In the genomic region with DNA sequence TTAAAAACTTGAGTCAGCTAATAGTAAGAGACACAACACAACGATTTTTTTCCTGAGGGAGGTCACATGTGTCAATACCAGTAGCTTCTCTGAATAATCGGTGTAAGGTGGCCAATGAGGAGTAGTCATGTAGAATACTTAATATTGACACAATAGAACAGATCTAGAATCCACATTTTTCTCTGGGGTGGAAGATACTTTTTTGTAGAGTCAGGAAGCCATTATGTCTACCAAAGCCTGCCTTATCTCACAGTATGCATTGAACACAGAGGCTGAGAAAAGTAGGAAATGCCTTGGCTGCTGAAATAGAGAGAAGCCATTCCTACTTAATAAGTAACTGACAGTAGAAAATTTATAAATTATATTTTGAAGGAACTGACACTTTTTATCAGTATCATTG, we compare ENCODE assay signal across 28 cellular contexts.
DNase-seq lines count a peak whose midpoint lies in the region; ATAC-seq and TF ChIP-seq lines count a peak whose summit lies in the region.
"Had no signal": no experiment of that assay in that cellular context is flagged by ENCODE, and none has a peak within 500 bp of the region (broad histone marks: within the 10 kb centered on the region; RNA-seq: fewer than 3 reads in every experiment).

No MANE protein-coding gene starts in this region.

- no peak for DNase-seq in MCF 10A (ENCODE audit: unreplicated experiment)
- DNase-seq in breast epithelium (ENCODE audit: low spot score in 2 of 2): no peak
- DNase-seq in hepatocyte (ENCODE audit: low spot score): no peak
- DNase-seq in activated CD4-positive, alpha-beta T cell treated with anti-CD3 and anti-CD28 coated beads, Interleukin-2, amount 50 U/mL, for 1 hour: no peak
- no peak for DNase-seq in sciatic nerve (ENCODE audit: low spot score)
- no peak for DNase-seq in GM10266 (ENCODE audit: extremely low spot score)
- DNase-seq: activated CD4-positive, alpha-beta T cell treated with anti-CD3 and anti-CD28 coated beads for 36 hours; activated gamma-delta T cell treated with Interleukin-2 at 50 U/mL for 16 hours; activated T-cell treated with anti-CD3 and anti-CD28 coated beads, Interleukin-2, amount 50 U/mL, for 4 hours; cerebellar nuclear complex; effector CD8-positive, alpha-beta T cell; Karpas-422; MV-4-11; naive B cell; NCI-H1436 treated with DMSO at 0.1 percent for 48 hours; NCI-H446 treated with DMSO at 0.1 percent for 48 hours; nucleus accumbens; stimulated activated CD8-positive, alpha-beta memory T cell treated with anti-CD3 and anti-CD28 coated beads, Interleukin-4, amount 100 ng/mL, for 48 hours; stimulated activated naive CD8-positive, alpha-beta T cell treated with anti-CD3 and anti-CD28 coated beads, Interleukin-15, amount 100 ng/mL, for 72 hours; T-helper 2 cell had no signal

- H3K79me2 ChIP-seq in hepatocyte: no peaks in the 10 kb centered on the region

- H3K27me3 Mint-ChIP-seq in MCF 10A (ENCODE audit: insufficient read depth, unreplicated experiment): no peaks in the 10 kb centered on the region
- H3K27me3 Mint-ChIP-seq: activated CD4-positive, alpha-beta T cell treated with anti-CD3 and anti-CD28 coated beads for 36 hours; memory B cell; naive B cell; stimulated activated naive CD8-positive, alpha-beta T cell treated with anti-CD3 and anti-CD28 coated beads, Interleukin-15, amount 100 ng/mL, for 72 hours had no signal

- H3K4me3 ChIP-seq in breast epithelium: no peak overlapping the region
- no peak overlapping the region for H3K4me3 ChIP-seq in hepatocyte
- H3K4me3 ChIP-seq: SK-N-MC, skin epidermis, vagina had no signal

- no peak for TF ChIP-seq POLR2A in breast epithelium (IDR thresholded peaks at IDR 0.05)

- H3K4me2 ChIP-seq in hepatocyte: no peak overlapping the region

- H3K36me3 ChIP-seq in breast epithelium (no peaks in the 10 kb centered on the region), hepatocyte (replicated peaks; ENCODE audit: insufficient read depth, low read depth) (no peaks in the 10 kb centered on the region)
- H3K36me3 ChIP-seq: vagina had no signal

- H3K9me2 ChIP-seq in hepatocyte (replicated peaks; ENCODE audit: insufficient read depth): no peaks in the 10 kb centered on the region

- WGBS in hepatocyte (ENCODE audit: low lambda C conversion rate, missing lambda C conversion rate): 41% methylated on average over 2 of the region's 2 CpGs

- TF ChIP-seq CTCF in MCF 10A (IDR thresholded peaks at IDR 0.05; ENCODE audit: unreplicated experiment) (no peak), breast epithelium (IDR thresholded peaks at IDR 0.05) (no peak), hepatocyte (IDR thresholded peaks at IDR 0.05; ENCODE audit: poor library complexity) (no peak), GM10266 (IDR thresholded peaks at IDR 0.05; ENCODE audit: control insufficient read depth, insufficient read depth, low read depth, missing control alignments) (no peak)

- peaks cover 7% of the 10 kb centered on the region for H3K36me3 Mint-ChIP-seq in MCF 10A (ENCODE audit: insufficient read depth, unreplicated experiment)
- H3K36me3 Mint-ChIP-seq: memory B cell, naive B cell had no signal

- CTCF ChIA-PET in MCF 10A (lab: Yijun Ruan, JAX): interaction anchor here (0.6 kb wide), 1 partner anchor 133 kb away, joined by 3 read pairs; no protein-coding TSS in a partner anchor

- intact Hi-C loops in MCF 10A (cut with micrococcal nuclease): no loop called here
- intact Hi-C loops in breast epithelium (cut with DNase I; ENCODE audit: low total_unique reads): no loop called here
- intact Hi-C loops in sciatic nerve (cut with DNase I): no loop called here

- H3K27me3 ChIP-seq in breast epithelium (no peaks in the 10 kb centered on the region), hepatocyte (no peaks in the 10 kb centered on the region)
- H3K27me3 ChIP-seq: vagina had no signal

- no peaks in the 10 kb centered on the region for H3K9me3 Mint-ChIP-seq in MCF 10A (ENCODE audit: unreplicated experiment)

- peaks cover 41% of the 10 kb centered on the region for H3K4me1 Mint-ChIP-seq in MCF 10A (ENCODE audit: insufficient read depth, unreplicated experiment)
- H3K4me1 Mint-ChIP-seq: activated CD4-positive, alpha-beta T cell treated with anti-CD3 and anti-CD28 coated beads for 36 hours; memory B cell; naive B cell; stimulated activated naive CD8-positive, alpha-beta T cell treated with anti-CD3 and anti-CD28 coated beads, Interleukin-15, amount 100 ng/mL, for 72 hours had no signal

- no peak overlapping the region for H3K4me3 Mint-ChIP-seq in MCF 10A (ENCODE audit: unreplicated experiment)
- H3K4me3 Mint-ChIP-seq: activated CD4-positive, alpha-beta T cell treated with anti-CD3 and anti-CD28 coated beads for 36 hours; activated T-cell treated with anti-CD3 and anti-CD28 coated beads, Interleukin-2, amount 50 U/mL, for 4 hours; memory B cell; naive B cell; stimulated activated naive CD8-positive, alpha-beta T cell treated with anti-CD3 and anti-CD28 coated beads, Interleukin-15, amount 100 ng/mL, for 72 hours had no signal

- POLR2A ChIA-PET in MCF 10A (lab: Yijun Ruan, JAX): interaction anchor here (2.5 kb wide), 1 partner anchor 10 kb away, joined by 7 read pairs; no protein-coding TSS in a partner anchor

- H3K4me1 ChIP-seq in breast epithelium (no peaks in the 10 kb centered on the region), hepatocyte (ENCODE audit: insufficient read depth) (peaks cover 6% of the 10 kb centered on the region)
- H3K4me1 ChIP-seq: vagina had no signal

- no peak overlapping the region for H2AFZ ChIP-seq in hepatocyte

- no peaks in the 10 kb centered on the region for H3K9me3 ChIP-seq in breast epithelium
- no peaks in the 10 kb centered on the region for H3K9me3 ChIP-seq in hepatocyte (ENCODE audit: low read depth)
- H3K9me3 ChIP-seq: vagina had no signal

- peak overlapping the region; percentile 70 for H3K27ac Mint-ChIP-seq in MCF 10A (ENCODE audit: low read depth, unreplicated experiment)
- H3K27ac Mint-ChIP-seq: activated CD4-positive, alpha-beta T cell treated with anti-CD3 and anti-CD28 coated beads for 36 hours; memory B cell; naive B cell; stimulated activated naive CD8-positive, alpha-beta T cell treated with anti-CD3 and anti-CD28 coated beads, Interleukin-15, amount 100 ng/mL, for 72 hours had no signal

- TSS peak; percentile 58 for BruUV-seq in MCF 10A (replicated peaks; lab: Mats Ljungman, UMichigan)

- no peak overlapping the region for H3K27ac ChIP-seq in breast epithelium
- H3K27ac ChIP-seq in hepatocyte: peak overlapping the region; percentile 7
- H3K27ac ChIP-seq: 22Rv1, RWPE1, SK-N-MC, skin epidermis, vagina had no signal

- ATAC-seq in SK-N-SH treated with all-trans-retinoic acid at 6 μM for 48 hours: no peak
- ATAC-seq in sciatic nerve: no peak
- ATAC-seq in GM18909 (IDR thresholded peaks at IDR 0.05; ENCODE audit: poor library complexity, unreplicated experiment): no peak
- ATAC-seq: activated CD4-positive, alpha-beta T cell treated with anti-CD3 and anti-CD28 coated beads for 36 hours; activated T-cell treated with anti-CD3 and anti-CD28 coated beads, Interleukin-2, amount 50 U/mL, for 4 hours; stimulated activated naive CD8-positive, alpha-beta T cell treated with anti-CD3 and anti-CD28 coated beads, Interleukin-15, amount 100 ng/mL, for 72 hours had no signal

- H4K20me1 ChIP-seq in hepatocyte (ENCODE audit: insufficient read depth, poor library complexity, severe bottlenecking): no peaks in the 10 kb centered on the region

TF ChIP-seq in SK-N-SH treated with all-trans-retinoic acid at 6 μM for 48 hours, 23 proteins besides CTCF, POLR2A, EP300 and RAD21:
- TF ChIP-seq ZFP30 (CRISPR knock-in tag; IDR thresholded peaks at IDR 0.05) (no peak), CSDC2 (CRISPR knock-in tag; IDR thresholded peaks at IDR 0.05) (peak; percentile 61; the same call in 1 of the 2 replicates)
